In genomic region chr11:31509412-31510345, GRCh38 we compare ENCODE assay signal across 1 cellular context.
TF ChIP-seq lines count a peak whose summit lies in the region.

Gene ELP4 (plus strand): TSS chr11:31509767. CDS start chr11:31509785, 18 bp downstream.
A gene with protein sequence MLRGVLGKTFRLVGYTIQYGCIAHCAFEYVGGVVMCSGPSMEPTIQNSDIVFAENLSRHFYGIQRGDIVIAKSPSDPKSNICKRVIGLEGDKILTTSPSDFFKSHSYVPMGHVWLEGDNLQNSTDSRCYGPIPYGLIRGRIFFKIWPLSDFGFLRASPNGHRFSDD (minus strand): TSS chr11:31509622. CDS start chr11:31463276, 46,346 bp downstream.

TF ChIP-seq in GM12878, 131 proteins besides CTCF, POLR2A, EP300 and RAD21 (continued from another document and continues in another):
- peak; percentile 49; the same call in 1 of the 2 replicates for TF ChIP-seq ZBTB40 (IDR thresholded peaks at IDR 0.05; ENCODE audit: borderline replicate concordance)
- TF ChIP-seq BHLHE40 (IDR thresholded peaks at IDR 0.05; ENCODE audit: borderline replicate concordance in 1 of 2, low read depth in 2 of 2, low read length in 1 of 2), result peak in 1 of 2 experiments; percentile 81; a peak in 1 of 4 replicates
- TF ChIP-seq RB1 (IDR thresholded peaks at IDR 0.05; ENCODE audit: borderline replicate concordance), result no peak
- TF ChIP-seq ZNF384 (IDR thresholded peaks at IDR 0.05; ENCODE audit: borderline replicate concordance, low read depth, low read length), result no peak
- TF ChIP-seq SIX5 (IDR thresholded peaks at IDR 0.05; ENCODE audit: low read depth, low read length, severe bottlenecking), result peak; percentile 20
- peak; percentile 12; the same call in 1 of the 2 replicates for TF ChIP-seq SIN3A (IDR thresholded peaks at IDR 0.05; ENCODE audit: low read depth, low read length)
- TF ChIP-seq CREB1 (IDR thresholded peaks at IDR 0.05; ENCODE audit: low read depth), result peak; percentile 82
- TF ChIP-seq, protein P1, sequence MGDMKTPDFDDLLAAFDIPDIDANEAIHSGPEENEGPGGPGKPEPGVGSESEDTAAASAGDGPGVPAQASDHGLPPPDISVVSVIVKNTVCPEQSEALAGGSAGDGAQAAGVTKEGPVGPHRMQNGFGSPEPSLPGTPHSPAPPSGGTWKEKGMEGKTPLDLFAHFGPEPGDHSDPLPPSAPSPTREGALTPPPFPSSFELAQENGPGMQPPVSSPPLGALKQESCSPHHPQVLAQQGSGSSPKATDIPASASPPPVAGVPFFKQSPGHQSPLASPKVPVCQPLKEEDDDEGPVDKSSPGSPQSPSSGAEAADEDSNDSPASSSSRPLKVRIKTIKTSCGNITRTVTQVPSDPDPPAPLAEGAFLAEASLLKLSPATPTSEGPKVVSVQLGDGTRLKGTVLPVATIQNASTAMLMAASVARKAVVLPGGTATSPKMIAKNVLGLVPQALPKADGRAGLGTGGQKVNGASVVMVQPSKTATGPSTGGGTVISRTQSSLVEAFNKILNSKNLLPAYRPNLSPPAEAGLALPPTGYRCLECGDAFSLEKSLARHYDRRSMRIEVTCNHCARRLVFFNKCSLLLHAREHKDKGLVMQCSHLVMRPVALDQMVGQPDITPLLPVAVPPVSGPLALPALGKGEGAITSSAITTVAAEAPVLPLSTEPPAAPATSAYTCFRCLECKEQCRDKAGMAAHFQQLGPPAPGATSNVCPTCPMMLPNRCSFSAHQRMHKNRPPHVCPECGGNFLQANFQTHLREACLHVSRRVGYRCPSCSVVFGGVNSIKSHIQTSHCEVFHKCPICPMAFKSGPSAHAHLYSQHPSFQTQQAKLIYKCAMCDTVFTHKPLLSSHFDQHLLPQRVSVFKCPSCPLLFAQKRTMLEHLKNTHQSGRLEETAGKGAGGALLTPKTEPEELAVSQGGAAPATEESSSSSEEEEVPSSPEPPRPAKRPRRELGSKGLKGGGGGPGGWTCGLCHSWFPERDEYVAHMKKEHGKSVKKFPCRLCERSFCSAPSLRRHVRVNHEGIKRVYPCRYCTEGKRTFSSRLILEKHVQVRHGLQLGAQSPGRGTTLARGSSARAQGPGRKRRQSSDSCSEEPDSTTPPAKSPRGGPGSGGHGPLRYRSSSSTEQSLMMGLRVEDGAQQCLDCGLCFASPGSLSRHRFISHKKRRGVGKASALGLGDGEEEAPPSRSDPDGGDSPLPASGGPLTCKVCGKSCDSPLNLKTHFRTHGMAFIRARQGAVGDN (IDR thresholded peaks at IDR 0.05), result peak; percentile 53
- TF ChIP-seq ATF7 (IDR thresholded peaks at IDR 0.05; ENCODE audit: low read depth), result 0 out of 2 replicates have a peak, but pooled peaks have one; percentile 7
- no peak for TF ChIP-seq JUND (IDR thresholded peaks at IDR 0.05; ENCODE audit: low read depth, low read length)
- TF ChIP-seq PKNOX1 (IDR thresholded peaks at IDR 0.05), result peak; percentile 77
- TF ChIP-seq CEBPB (IDR thresholded peaks at IDR 0.05; ENCODE audit: borderline replicate concordance in 1 of 2, low read depth in 2 of 2, low read length in 2 of 2), result no peak
- TF ChIP-seq CHD2 (IDR thresholded peaks at IDR 0.05; ENCODE audit: borderline replicate concordance, low read depth, low read length), result peak; percentile 94
- TF ChIP-seq HDAC2 (IDR thresholded peaks at IDR 0.05), result no peak
- no peak for TF ChIP-seq SREBF2 (IDR thresholded peaks at IDR 0.05; ENCODE audit: low read length)
- no peak for TF ChIP-seq TCF3 (IDR thresholded peaks at IDR 0.05; ENCODE audit: borderline replicate concordance, insufficient read depth, low read depth, low read length)
- no peak for TF ChIP-seq CBX3 (IDR thresholded peaks at IDR 0.05; ENCODE audit: borderline replicate concordance, low read depth)
- TF ChIP-seq IRF4 (IDR thresholded peaks at IDR 0.05; ENCODE audit: low read depth, low read length), result no peak
- TF ChIP-seq SMC3 (IDR thresholded peaks at IDR 0.05; ENCODE audit: borderline replicate concordance, low read length), result no peak
- TF ChIP-seq YY1 (IDR thresholded peaks at IDR 0.05; ENCODE audit: low read depth, low read length), result peak; percentile 98
- TF ChIP-seq RAD51 (IDR thresholded peaks at IDR 0.05), result no peak
- TF ChIP-seq RCOR1 (conservative IDR thresholded peaks at IDR 0.05; ENCODE audit: low read depth, low read length), result no peak
- TF ChIP-seq RFX5 (IDR thresholded peaks at IDR 0.05; ENCODE audit: low read depth, low read length), result peak; percentile 67; the same call in 1 of the 2 replicates
- TF ChIP-seq, protein P2, sequence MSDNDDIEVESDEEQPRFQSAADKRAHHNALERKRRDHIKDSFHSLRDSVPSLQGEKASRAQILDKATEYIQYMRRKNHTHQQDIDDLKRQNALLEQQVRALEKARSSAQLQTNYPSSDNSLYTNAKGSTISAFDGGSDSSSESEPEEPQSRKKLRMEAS (IDR thresholded peaks at IDR 0.05; ENCODE audit: low read depth, low read length), result peak; percentile 15; the same call in 1 of the 2 replicates
- TF ChIP-seq MYC (IDR thresholded peaks at IDR 0.05; ENCODE audit: insufficient read depth, insufficient read length, insufficient replicate concordance, low read length, severe bottlenecking), result no peak
- no peak for TF ChIP-seq MTA3 (IDR thresholded peaks at IDR 0.05; ENCODE audit: borderline replicate concordance, low read length)
- TF ChIP-seq FOS (IDR thresholded peaks at IDR 0.05; ENCODE audit: borderline replicate concordance, extremely low read depth, insufficient read length), result peak; percentile 90
- TF ChIP-seq NR2C1 (IDR thresholded peaks at IDR 0.05), result no peak
- TF ChIP-seq EGR1 (IDR thresholded peaks at IDR 0.05; ENCODE audit: borderline replicate concordance in 1 of 2, low read depth in 2 of 2, low read length in 2 of 2), result no peak
- TF ChIP-seq RELA (IDR thresholded peaks at IDR 0.05; ENCODE audit: borderline replicate concordance, partially characterized antibody), result no peak
- TF ChIP-seq CHD1 (IDR thresholded peaks at IDR 0.05; ENCODE audit: low read depth, low read length), result no peak
- peak; percentile 39; the same call in 1 of the 2 replicates for TF ChIP-seq LARP7 (IDR thresholded peaks at IDR 0.05)
- TF ChIP-seq, protein P3, sequence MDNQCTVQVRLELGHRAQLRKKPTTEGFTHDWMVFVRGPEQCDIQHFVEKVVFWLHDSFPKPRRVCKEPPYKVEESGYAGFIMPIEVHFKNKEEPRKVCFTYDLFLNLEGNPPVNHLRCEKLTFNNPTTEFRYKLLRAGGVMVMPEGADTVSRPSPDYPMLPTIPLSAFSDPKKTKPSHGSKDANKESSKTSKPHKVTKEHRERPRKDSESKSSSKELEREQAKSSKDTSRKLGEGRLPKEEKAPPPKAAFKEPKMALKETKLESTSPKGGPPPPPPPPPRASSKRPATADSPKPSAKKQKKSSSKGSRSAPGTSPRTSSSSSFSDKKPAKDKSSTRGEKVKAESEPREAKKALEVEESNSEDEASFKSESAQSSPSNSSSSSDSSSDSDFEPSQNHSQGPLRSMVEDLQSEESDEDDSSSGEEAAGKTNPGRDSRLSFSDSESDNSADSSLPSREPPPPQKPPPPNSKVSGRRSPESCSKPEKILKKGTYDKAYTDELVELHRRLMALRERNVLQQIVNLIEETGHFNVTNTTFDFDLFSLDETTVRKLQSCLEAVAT (IDR thresholded peaks at IDR 0.05), result 0 out of 2 replicates have a peak, but pooled peaks have one; percentile 11
- peak; percentile 52; the same call in 1 of the 2 replicates for TF ChIP-seq CREM (IDR thresholded peaks at IDR 0.05; ENCODE audit: low read depth)
- peak; percentile 70 for TF ChIP-seq RUNX3 (IDR thresholded peaks at IDR 0.05; ENCODE audit: low read length)
- no peak for TF ChIP-seq HDAC6 (IDR thresholded peaks at IDR 0.05; ENCODE audit: unreplicated experiment)
- TF ChIP-seq E2F8 (IDR thresholded peaks at IDR 0.05; ENCODE audit: low read depth, partially characterized antibody), result no peak
- TF ChIP-seq, protein P4, sequence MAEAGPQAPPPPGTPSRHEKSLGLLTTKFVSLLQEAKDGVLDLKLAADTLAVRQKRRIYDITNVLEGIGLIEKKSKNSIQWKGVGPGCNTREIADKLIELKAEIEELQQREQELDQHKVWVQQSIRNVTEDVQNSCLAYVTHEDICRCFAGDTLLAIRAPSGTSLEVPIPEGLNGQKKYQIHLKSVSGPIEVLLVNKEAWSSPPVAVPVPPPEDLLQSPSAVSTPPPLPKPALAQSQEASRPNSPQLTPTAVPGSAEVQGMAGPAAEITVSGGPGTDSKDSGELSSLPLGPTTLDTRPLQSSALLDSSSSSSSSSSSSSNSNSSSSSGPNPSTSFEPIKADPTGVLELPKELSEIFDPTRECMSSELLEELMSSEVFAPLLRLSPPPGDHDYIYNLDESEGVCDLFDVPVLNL (IDR thresholded peaks at IDR 0.05; ENCODE audit: low read depth, low read length), result peak; percentile 70; the same call in 1 of the 2 replicates
- TF ChIP-seq BCL11A (IDR thresholded peaks at IDR 0.05; ENCODE audit: low read depth, low read length), result 0 out of 2 replicates have a peak, but pooled peaks have one; percentile 5
- TF ChIP-seq HDGF (IDR thresholded peaks at IDR 0.05), result peak; percentile 67; the same call in 1 of the 2 replicates
- peak; percentile 97 for TF ChIP-seq SP1 (IDR thresholded peaks at IDR 0.05; ENCODE audit: low read depth, low read length)
- no peak for TF ChIP-seq PAX8 (IDR thresholded peaks at IDR 0.05)
- TF ChIP-seq ZNF217 (IDR thresholded peaks at IDR 0.05), result no peak
- TF ChIP-seq PRDM15 (CRISPR knock-in tag; IDR thresholded peaks at IDR 0.05), result no peak
